1 cellular context compared by ENCODE assay signal in genomic region chr12:80186727-80187217, GRCh38.
TF ChIP-seq lines count a peak whose summit lies in the region.

No MANE protein-coding gene starts in this region.

TF ChIP-seq in K562, 482 proteins besides CTCF, POLR2A, EP300 and RAD21 (continued from another document):
- TF ChIP-seq RREB1 (CRISPR knock-in tag; IDR thresholded peaks at IDR 0.05) (0 out of 2 replicates have a peak, but pooled peaks have one; percentile 13), KLF13 (tag; IDR thresholded peaks at IDR 0.05; ENCODE audit: borderline replicate concordance, low read depth) (no peak)
